ENCODE assay signal across 26 cellular contexts in the genomic region with DNA sequence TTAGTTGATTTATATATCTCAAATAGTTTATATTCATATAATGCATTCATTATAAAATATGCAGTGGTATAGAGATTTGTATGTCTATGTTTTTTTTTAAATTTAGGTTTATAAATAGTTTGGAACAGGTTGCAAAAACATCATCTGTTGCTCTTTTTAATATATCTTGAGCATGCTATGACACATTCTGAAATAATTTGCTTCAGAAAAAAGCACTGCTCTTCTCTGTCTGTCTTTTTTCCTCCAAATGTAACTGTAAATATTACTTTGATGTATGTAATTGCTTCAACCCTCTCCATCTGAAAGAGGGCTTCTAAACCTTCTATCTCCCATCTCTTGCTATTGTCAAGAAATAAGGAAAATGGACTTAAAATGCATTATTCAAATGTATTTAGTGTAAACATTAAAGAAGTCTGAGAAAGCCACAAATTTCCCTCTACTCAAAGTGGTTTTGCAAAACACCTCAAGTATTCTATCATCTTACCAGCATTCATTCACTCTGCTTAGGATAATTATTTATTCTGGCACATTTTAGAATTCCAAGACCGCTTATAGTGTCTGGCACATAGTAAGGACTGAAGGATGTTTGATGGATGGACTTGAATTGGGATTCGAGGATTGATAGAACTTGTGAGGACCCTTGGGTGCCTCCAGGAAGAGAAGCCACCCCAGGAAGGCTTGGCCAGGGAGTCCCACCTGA.
"Had no signal": no experiment of that assay in that cellular context is flagged by ENCODE, and none has a peak within 500 bp of the region (broad histone marks: within the 10 kb centered on the region; RNA-seq: fewer than 3 reads in every experiment).

No MANE protein-coding gene starts in this region.

- ATAC-seq: left colon; left lung; mucosa of descending colon; naive thymus-derived CD4-positive, alpha-beta T cell; natural killer cell treated with Interleukin-12 subunit alpha and Interleukin-12 subunit beta and Interleukin-15 and Interleukin-18, amount 100 ng/mL, for 72 hours; right lobe of liver; stimulated activated naive B cell treated with anti-CD40 and anti-IgM and Interleukin-4, amounts not matched to agents 10 μg/mL and 1 μg/mL and 100 μg/mL, for 72 hours; stimulated activated naive CD8-positive, alpha-beta T cell treated with anti-CD3 and anti-CD28 coated beads, Interleukin-15, Interleukin-2, amounts not matched to agents 100 U/mL and 50 U/mL, for 24 hours had no signal

- H3K9me3 ChIP-seq: left lung, mucosa of descending colon, ovary, right atrium auricular region, right lobe of liver, stomach, testis, thyroid gland, transverse colon, upper lobe of left lung, vagina had no signal

- DNase-seq: hypothalamus; immature natural killer cell; kidney; left colon; left lung; midbrain; mucosa of descending colon; naive thymus-derived CD4-positive, alpha-beta T cell; ovary; right lobe of liver; stimulated activated CD4-positive, alpha-beta T cell treated with anti-CD3 and anti-CD28 coated beads, Interleukin-12 subunit alpha, Interleukin-12 subunit beta, amount 100 ng/mL, for 4 hours; stimulated activated CD4-positive, alpha-beta T cell treated with anti-CD3 and anti-CD28 coated beads, Interleukin-15, amount 100 ng/mL, for 24 hours; stimulated activated CD4-positive, alpha-beta T cell treated with anti-CD3 and anti-CD28 coated beads, Interleukin-2, amount 100 ng/mL, for 24 hours; stimulated activated CD4-positive, alpha-beta T cell treated with anti-CD3 and anti-CD28 coated beads, Interleukin-4, amount 100 ng/mL, for 1 hour; stimulated activated naive B cell treated with anti-CD40 and anti-IgM and Interleukin-4, amounts not matched to agents 10 μg/mL and 1 μg/mL and 100 μg/mL, for 72 hours; stimulated activated naive CD8-positive, alpha-beta T cell treated with anti-CD3 and anti-CD28 coated beads, Interleukin-15, Interleukin-2, amounts not matched to agents 100 U/mL and 50 U/mL, for 24 hours; stomach; testis; thyroid gland; transverse colon; upper lobe of left lung had no signal

- H3K4me3 ChIP-seq: left lung, lung, mucosa of descending colon, ovary, right atrium auricular region, right lobe of liver, skin epidermis, stomach, testis, thyroid gland, transverse colon, upper lobe of left lung, vagina had no signal

- H3K27me3 ChIP-seq: left lung, ovary, right atrium auricular region, right lobe of liver, stomach, testis, thyroid gland, transverse colon, upper lobe of left lung, vagina had no signal

- H3K36me3 ChIP-seq: left lung, ovary, right atrium auricular region, right lobe of liver, stomach, thyroid gland, transverse colon, upper lobe of left lung, vagina had no signal

- H3K4me1 ChIP-seq: left lung, right atrium auricular region, right lobe of liver, stomach, testis, thyroid gland, transverse colon, upper lobe of left lung, vagina had no signal

- H3K27ac ChIP-seq: left lung, ovary, right atrium auricular region, right lobe of liver, skin epidermis, stomach, testis, thyroid gland, transverse colon, upper lobe of left lung, vagina had no signal
